Comparison of ENCODE assay signal across 10 cellular contexts in the genomic region with DNA sequence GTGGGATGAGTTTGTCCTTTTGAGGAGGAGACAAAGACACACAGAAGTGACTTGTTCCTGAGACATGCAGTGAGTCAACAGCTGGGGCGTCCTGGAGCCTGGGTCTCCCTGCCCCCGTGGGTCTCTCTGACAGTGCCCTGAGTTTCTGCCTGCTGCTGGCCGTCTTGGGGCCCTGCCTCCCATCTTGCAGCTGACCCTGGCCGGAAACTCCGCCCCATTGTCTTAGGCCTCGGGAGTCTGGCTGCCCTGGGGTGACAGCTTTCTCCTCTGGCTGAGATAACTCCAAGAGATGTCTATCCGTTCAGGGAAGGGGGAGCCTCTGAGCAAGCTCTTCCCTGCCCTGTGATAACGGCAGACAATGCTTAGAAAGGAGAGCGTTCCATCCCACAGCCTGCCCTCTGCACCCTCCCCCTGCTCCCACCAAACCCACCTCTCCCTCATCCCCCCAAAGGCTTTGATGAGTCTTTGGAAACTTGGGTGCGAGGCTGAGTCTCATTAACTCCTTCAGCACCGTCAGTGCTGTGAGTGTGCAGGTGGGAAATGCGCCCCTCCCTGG.
A peak's percentile ranks its signal among the peaks of the same experiment; 100 is the strongest.
DNase-seq lines count a peak whose midpoint lies in the region; ATAC-seq, FAIRE-seq and TF ChIP-seq lines count a peak whose summit lies in the region.
"Had no signal": no experiment of that assay in that cellular context is flagged by ENCODE, and none has a peak within 500 bp of the region (broad histone marks: within the 10 kb centered on the region; RNA-seq: fewer than 3 reads in every experiment).

No MANE protein-coding gene starts in this region.

- H3K9me3 ChIP-seq in SJSA1 (replicated peaks) = no peaks in the 10 kb centered on the region

- H3K27me3 Mint-ChIP-seq in Calu3 (ENCODE audit: unreplicated experiment) = peaks cover 9% of the 10 kb centered on the region
- H3K27me3 Mint-ChIP-seq in neural crest cell (ENCODE audit: low read depth) = peaks cover 73% of the 10 kb centered on the region

- intact Hi-C loops in Calu3 (cut with micrococcal nuclease; ENCODE audit: unreplicated experiment) = no loop called here

- H3K9me3 Mint-ChIP-seq in Calu3 (ENCODE audit: low read depth, unreplicated experiment) (no peaks in the 10 kb centered on the region), neural crest cell (no peaks in the 10 kb centered on the region)

- peaks cover 9% of the 10 kb centered on the region for H3K4me1 Mint-ChIP-seq in Calu3 (ENCODE audit: low read depth, unreplicated experiment)
- H3K4me1 Mint-ChIP-seq in neural crest cell = peaks cover 26% of the 10 kb centered on the region

- H3K4me1 ChIP-seq in SJSA1 (replicated peaks) = peaks cover 66% of the 10 kb centered on the region
- H3K4me1 ChIP-seq in foreskin keratinocyte = peaks cover 27% of the 10 kb centered on the region

- peak; percentile 19 for DNase-seq in Calu3
- peak; percentile 91 to 97 for DNase-seq in SJSA1 (ENCODE audit: low read depth in 1 of 2, low spot score in 2 of 2)
- DNase-seq in foreskin keratinocyte = peak; percentile 69 to 88
- DNase-seq in neural crest cell (ENCODE audit: low read depth, low spot score) = peak; percentile 12
- DNase-seq in GM12892 (ENCODE audit: insufficient read length) = no peak
- DNase-seq in D341Med (ENCODE audit: low spot score) = no peak
- no peak for DNase-seq in Ammon's horn (ENCODE audit: low spot score)
- DNase-seq: Karpas-422 had no signal

- no peaks in the 10 kb centered on the region for H3K27me3 ChIP-seq in SJSA1 (replicated peaks)
- no peaks in the 10 kb centered on the region for H3K27me3 ChIP-seq in foreskin keratinocyte

- H3K27ac Mint-ChIP-seq in Calu3 (ENCODE audit: unreplicated experiment) (no peak overlapping the region), neural crest cell (ENCODE audit: unreplicated experiment) (peak overlapping the region; percentile 90)

- no peaks in the 10 kb centered on the region for H3K36me3 ChIP-seq in SJSA1

- peak overlapping the region; percentile 25 for H3K27ac ChIP-seq in SJSA1
- H3K27ac ChIP-seq in foreskin keratinocyte = peak overlapping the region; percentile 58
- H3K27ac ChIP-seq: SK-N-MC had no signal

- peak; percentile 87 for ATAC-seq in foreskin keratinocyte
- no peak for ATAC-seq in HG03342 (IDR thresholded peaks at IDR 0.05; ENCODE audit: unreplicated experiment)

- no peak for FAIRE-seq in GM12892 (lab: Jason Lieb, UNC)

- H3K4me3 Mint-ChIP-seq in Calu3 (ENCODE audit: low read depth, unreplicated experiment) (no peak overlapping the region), neural crest cell (peak overlapping the region; percentile 49)

- no peak for TF ChIP-seq POLR2A in GM12892 (IDR thresholded peaks at IDR 0.05; ENCODE audit: low read depth, low read length)

- no TSS peak for BruUV-seq in Calu3 (replicated peaks; lab: Mats Ljungman, UMichigan)

- no peak overlapping the region for H3K4me3 ChIP-seq in SJSA1
- H3K4me3 ChIP-seq: SK-N-MC had no signal

- CTCF ChIA-PET in Calu3 (lab: Charles Lee) = interaction anchor here (1.1 kb wide), 1 partner anchor 10 kb away, joined by 3 read pairs; no protein-coding TSS in a partner anchor

- H3K36me3 Mint-ChIP-seq in Calu3 (ENCODE audit: insufficient read depth, unreplicated experiment) (no peaks in the 10 kb centered on the region), neural crest cell (ENCODE audit: low read depth) (no peaks in the 10 kb centered on the region)

- no peak for TF ChIP-seq CTCF in Calu3 (IDR thresholded peaks at IDR 0.05; ENCODE audit: unreplicated experiment)
- no peak for TF ChIP-seq CTCF in foreskin keratinocyte (conservative IDR thresholded peaks at IDR 0.05)
- no peak for TF ChIP-seq CTCF in neural crest cell (conservative IDR thresholded peaks at IDR 0.05)

Comparison
In these comparisons a context has a peak if more than half of its experiments do, and no peak if none do; other contexts are left out.
1. DNase-seq: peak in Calu3 (single experiment), SJSA1 (2 of 2), foreskin keratinocyte (2 of 2) and neural crest cell (single experiment); none in GM12892 (single experiment), D341Med (single experiment) and Ammon's horn (single experiment).